In the genomic region with DNA sequence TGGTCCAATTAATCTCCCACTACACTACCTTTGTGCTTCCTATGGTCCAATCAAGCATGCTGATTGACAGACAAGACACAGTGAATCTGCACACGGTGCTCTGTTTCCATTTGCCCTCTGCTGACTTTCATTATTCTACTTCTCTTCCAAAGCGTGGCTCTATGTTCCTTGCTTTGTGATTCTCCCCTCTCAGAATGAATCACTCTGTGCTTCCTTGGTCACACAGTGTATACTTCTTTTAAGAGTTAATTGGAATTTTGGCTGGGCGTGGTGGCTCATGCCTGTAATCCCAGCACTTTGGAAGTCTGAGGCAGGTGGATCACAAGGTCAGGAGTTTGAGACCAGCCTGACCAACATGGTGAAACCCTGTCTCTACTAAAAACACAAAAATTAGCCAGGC, we compare ENCODE assay signal across 7 cellular contexts.
DNase-seq lines count a peak whose midpoint lies in the region; ATAC-seq, FAIRE-seq and TF ChIP-seq lines count a peak whose summit lies in the region.
"Not testable (repeated sequence)": the region's sequence is repeated elsewhere in the genome, so short reads cannot be mapped to it uniquely, and the experiment has no call there.

No MANE protein-coding gene starts in this region.

- not testable (repeated sequence) for H3K27me3 Mint-ChIP-seq in astrocyte (ENCODE audit: low read depth, unreplicated experiment); endothelial cell (ENCODE audit: unreplicated experiment); nephron (ENCODE audit: low read depth)

- peaks cover 20% of the 10 kb centered on the region for H3K4me1 Mint-ChIP-seq in astrocyte (ENCODE audit: low read depth, unreplicated experiment)
- H3K4me1 Mint-ChIP-seq in endothelial cell (ENCODE audit: unreplicated experiment): peaks cover 35% of the 10 kb centered on the region
- peaks cover 31% of the 10 kb centered on the region for H3K4me1 Mint-ChIP-seq in nephron

- H3K4me1 ChIP-seq in DND-41 (ENCODE audit: insufficient read depth, low read length): peaks cover 21% of the 10 kb centered on the region
- H3K4me1 ChIP-seq in astrocyte (ENCODE audit: insufficient read depth, low read length): peaks cover 38% of the 10 kb centered on the region
- peaks cover 0 to 48% of the 10 kb centered on the region in 2 donors for H3K4me1 ChIP-seq in right atrium auricular region
- H3K4me1 ChIP-seq in thyroid gland: peaks cover 33 to 43% of the 10 kb centered on the region in 2 donors

- H3K4me3 ChIP-seq in DND-41 (ENCODE audit: low read depth in 1 of 2, low read length in 2 of 2); NB4 (ENCODE audit: low read depth, low read length); astrocyte (ENCODE audit: insufficient read depth, low read depth, low read length); right atrium auricular region; thyroid gland (replicated peaks in 1 of 3): not testable (repeated sequence)

- ATAC-seq in DND-41 (ENCODE audit: insufficient read depth, low read depth): not testable (repeated sequence)

- not testable (repeated sequence) for H3K27ac Mint-ChIP-seq in astrocyte (ENCODE audit: unreplicated experiment)
- H3K27ac Mint-ChIP-seq in endothelial cell (ENCODE audit: unreplicated experiment) (peak overlapping the region; percentile 10), nephron (peak overlapping the region; percentile 11 to 73 (median 66))

- FAIRE-seq in astrocyte (lab: Jason Lieb, UNC): not testable (repeated sequence)

- not testable (repeated sequence) for DNase-seq in DND-41; astrocyte (ENCODE audit: low read depth); endothelial cell (ENCODE audit: low spot score); right atrium auricular region (ENCODE audit: low spot score); thyroid gland
- DNase-seq in NB4 (ENCODE audit: low read depth): peak; percentile 33

- H3K27me3 ChIP-seq in DND-41 (ENCODE audit: insufficient read depth, low read length, poor library complexity); astrocyte (ENCODE audit: insufficient read depth, low read length); right atrium auricular region; thyroid gland: not testable (repeated sequence)

- H3K4me2 ChIP-seq in DND-41 (ENCODE audit: insufficient read depth, low read length): not testable (repeated sequence)
- H3K4me2 ChIP-seq in astrocyte (ENCODE audit: low read length): peak overlapping the region; percentile 44

- WGBS in thyroid gland, 2 donors: 86 to 94% methylated on average over 3 of the region's 3 CpGs

- not testable (repeated sequence) for H4K20me1 ChIP-seq in DND-41 (ENCODE audit: insufficient read depth, low read length); astrocyte (ENCODE audit: insufficient read depth, low read length)

- H2AFZ ChIP-seq in DND-41 (ENCODE audit: low read depth, low read length) (peak overlapping the region; percentile 59), astrocyte (ENCODE audit: low read depth, low read length) (peak overlapping the region; percentile 13)

- H3K36me3 Mint-ChIP-seq in astrocyte (ENCODE audit: low read depth, unreplicated experiment); endothelial cell (ENCODE audit: low read depth, unreplicated experiment): not testable (repeated sequence)
- peaks cover 11% of the 10 kb centered on the region for H3K36me3 Mint-ChIP-seq in nephron (ENCODE audit: low read depth)

- H3K9me3 Mint-ChIP-seq in astrocyte (ENCODE audit: unreplicated experiment); endothelial cell (ENCODE audit: unreplicated experiment): not testable (repeated sequence)
- H3K9me3 Mint-ChIP-seq in nephron: peaks cover 17% of the 10 kb centered on the region

- not testable (repeated sequence) for H3K4me3 Mint-ChIP-seq in astrocyte (ENCODE audit: unreplicated experiment); endothelial cell (ENCODE audit: unreplicated experiment); nephron

- not testable (repeated sequence) for H3K36me3 ChIP-seq in DND-41 (ENCODE audit: insufficient read depth, low read length); astrocyte (ENCODE audit: insufficient read depth, low read length); right atrium auricular region; thyroid gland

- H3K9ac ChIP-seq in DND-41 (ENCODE audit: low read depth, low read length); astrocyte (ENCODE audit: low read length): not testable (repeated sequence)

- H3K27ac ChIP-seq in DND-41 (ENCODE audit: low read length): peak overlapping the region; percentile 22
- H3K27ac ChIP-seq in astrocyte (ENCODE audit: low read depth, low read length): peak overlapping the region; percentile 1
- H3K27ac ChIP-seq in right atrium auricular region: peak overlapping the region; percentile 69 to 71
- peak overlapping the region in 2 of 3 donors; percentile 35 to 85 for H3K27ac ChIP-seq in thyroid gland

- intact Hi-C loops in thyroid gland (cut with DNase I): not testable (repeated sequence)

- H3K9me3 ChIP-seq in DND-41 (ENCODE audit: insufficient read depth, low read length, severe bottlenecking); astrocyte (ENCODE audit: insufficient read depth, low read depth, low read length); right atrium auricular region; thyroid gland: not testable (repeated sequence)

- H3K79me2 ChIP-seq in DND-41 (ENCODE audit: insufficient read depth, low read length); astrocyte (ENCODE audit: insufficient read depth, low read length): not testable (repeated sequence)

- TF ChIP-seq CTCF in DND-41 (IDR thresholded peaks at IDR 0.05; ENCODE audit: borderline replicate concordance, extremely low read depth, low read length, poor library complexity, severe bottlenecking); NB4 (IDR thresholded peaks at IDR 0.05; ENCODE audit: low read depth, low read length); astrocyte (IDR thresholded peaks at IDR 0.05; ENCODE audit: insufficient read depth, low read depth, low read length); endothelial cell (IDR thresholded peaks at IDR 0.05; ENCODE audit: unreplicated experiment); right atrium auricular region (IDR thresholded peaks at IDR 0.05); nephron (IDR thresholded peaks at IDR 0.05; ENCODE audit: unreplicated experiment in 3 of 3); thyroid gland (IDR thresholded peaks at IDR 0.05): not testable (repeated sequence)

- not testable (repeated sequence) for TF ChIP-seq POLR2A in NB4 (IDR thresholded peaks at IDR 0.05; ENCODE audit: extremely low read depth, insufficient read length); thyroid gland (IDR thresholded peaks at IDR 0.05)

Comparison
In these comparisons a context has a peak if more than half of its experiments do, and no peak if none do; other contexts are left out.
1. H3K27ac ChIP-seq: peak in every context shown above with its lines; median percentile 70 in right atrium auricular region; 60 in thyroid gland; 22 in DND-41; 1 in astrocyte.